In genomic region chr16:56626685-56627084, GRCh38 we compare ENCODE assay signal across 12 cellular contexts. TPM values are rescaled to one million over a fixed set of nuclear protein-coding genes. Genes with fewer than 3 reads are reported as not detected.
DNase-seq lines count a peak whose midpoint lies in the region; ATAC-seq and TF ChIP-seq lines count a peak whose summit lies in the region.
"Had no signal": no experiment of that assay in that cellular context is flagged by ENCODE, and none has a peak within 500 bp of the region (broad histone marks: within the 10 kb centered on the region; RNA-seq: fewer than 3 reads in every experiment).

No MANE protein-coding gene starts in this region.

- CTCF ChIA-PET in SK-N-SH (lab: Yijun Ruan, JAX), result no interaction called here

- H3K27me3 ChIP-seq in SK-N-SH (ENCODE audit: insufficient read depth) (no peaks in the 10 kb centered on the region), body of pancreas (no peaks in the 10 kb centered on the region), kidney epithelial cell (ENCODE audit: control insufficient read depth, insufficient read depth, low read length) (no peaks in the 10 kb centered on the region), stomach (peaks cover 0 to 11% (median 0%) of the 10 kb centered on the region in 3 donors)

- H4K20me1 ChIP-seq in SK-N-SH (ENCODE audit: insufficient read depth), result no peaks in the 10 kb centered on the region

- H3K4me2 ChIP-seq in SK-N-SH, result peak overlapping the region; percentile 78

- ATAC-seq in SK-N-SH treated with all-trans-retinoic acid at 6 μM for 48 hours, result no peak
- ATAC-seq in body of pancreas, result no peak
- ATAC-seq: effector memory CD8-positive, alpha-beta T cell had no signal

- no peak for TF ChIP-seq EP300 in SK-N-SH (IDR thresholded peaks at IDR 0.05; ENCODE audit: borderline replicate concordance in 1 of 2, low read depth in 1 of 2, low read length in 1 of 2)
- TF ChIP-seq EP300 in stomach (IDR thresholded peaks at IDR 0.05), result no peak

- no peak for TF ChIP-seq POLR2A in body of pancreas (IDR thresholded peaks at IDR 0.05)
- TF ChIP-seq POLR2A in stomach (IDR thresholded peaks at IDR 0.05), result no peak

- H3K79me2 ChIP-seq in SK-N-SH (ENCODE audit: insufficient read depth), result peaks cover 13% of the 10 kb centered on the region; the same call in 1 of the 2 replicates

- H3K4me1 ChIP-seq in SK-N-SH (ENCODE audit: control insufficient read depth in 1 of 2, insufficient read depth in 2 of 2, low read depth in 1 of 2, low read length in 1 of 2) (peaks cover 7 to 17% of the 10 kb centered on the region in 2 experiments; a peak in 1 of 4 replicates), body of pancreas (peaks cover 36% of the 10 kb centered on the region), stomach (peaks cover 11 to 27% (median 16%) of the 10 kb centered on the region in 4 donors)

- H3K9me3 ChIP-seq in SK-N-SH (no peaks in the 10 kb centered on the region), body of pancreas (no peaks in the 10 kb centered on the region), stomach (no peaks in the 10 kb centered on the region)

- H3K27ac ChIP-seq in SK-N-SH (ENCODE audit: low read depth in 2 of 2, low read length in 1 of 2) (peak overlapping the region; percentile 53 to 78; a peak in 3 of 4 replicates), body of pancreas (peak overlapping the region; percentile 93 to 98 (median 98)), stomach (peak overlapping the region; percentile 89 to 97 (median 94))

- no peak for TF ChIP-seq RAD21 in SK-N-SH (IDR thresholded peaks at IDR 0.05; ENCODE audit: low read length)

- no peaks in the 10 kb centered on the region for H3K36me3 ChIP-seq in SK-N-SH (replicated peaks in 1 of 2; ENCODE audit: control insufficient read depth in 1 of 2, insufficient read depth in 2 of 2, low read length in 1 of 2)
- H3K36me3 ChIP-seq in body of pancreas (replicated peaks in 1 of 2; ENCODE audit: insufficient read depth in 1 of 2, low read depth in 2 of 2), result no peaks in the 10 kb centered on the region
- H3K36me3 ChIP-seq in kidney epithelial cell (ENCODE audit: control insufficient read depth, insufficient read depth, low read length), result no peaks in the 10 kb centered on the region
- no peaks in the 10 kb centered on the region for H3K36me3 ChIP-seq in stomach

- H3K9me2 ChIP-seq in SK-N-SH, result no peaks in the 10 kb centered on the region

- H3K9ac ChIP-seq in SK-N-SH, result peak overlapping the region; percentile 73; the same call in 1 of the 2 replicates

- DNase-seq in SK-N-SH, result no peak
- DNase-seq in body of pancreas, result peak in 2 of 4 donors; percentile 29 to 54
- no peak for DNase-seq in kidney epithelial cell (ENCODE audit: low read depth)
- no peak for DNase-seq in stomach
- no peak for DNase-seq in stimulated activated CD8-positive, alpha-beta memory T cell treated with anti-CD3 and anti-CD28 coated beads, Interleukin-4, amount 100 ng/mL, for 48 hours
- DNase-seq in NCI-H1694 treated with DMSO at 0.1 percent for 48 hours (lab: John Stamatoyannopoulos, UW), result no peak
- DNase-seq in stimulated activated naive CD4-positive, alpha-beta T cell (lab: John Stamatoyannopoulos, UW), result no peak
- DNase-seq: 8988T; effector memory CD8-positive, alpha-beta T cell; midbrain had no signal

- WGBS in SK-N-SH (ENCODE audit: low lambda C conversion rate), result 70% methylated on average over 7 of the region's 7 CpGs
- WGBS in body of pancreas, 2 donors, result 13 to 19% methylated on average over 6 to 7 of the region's 7 CpGs
- 18 to 60% (median 28%) methylated on average over 4 to 7 of the region's 7 CpGs for WGBS in stomach, 5 donors

- POLR2A ChIA-PET in SK-N-SH (lab: Yijun Ruan, JAX), result no interaction called here

- intact Hi-C loops in body of pancreas (cut with DNase I) (no loop called here), stomach (cut with DNase I; ENCODE audit: low total_unique reads) (no loop called here)

- H3K4me3 ChIP-seq in SK-N-SH (ENCODE audit: low read depth in 2 of 2, low read length in 1 of 2) (peak overlapping the region; percentile 43 to 52; a peak in 3 of 4 replicates), body of pancreas (peak overlapping the region; percentile 29 to 40), kidney epithelial cell (ENCODE audit: low read depth, low read length) (peak overlapping the region; percentile 60), stomach (peak overlapping the region; percentile 56 to 67 (median 60))

- no peak for TF ChIP-seq CTCF in SK-N-SH (IDR thresholded peaks at IDR 0.05)
- no peak for TF ChIP-seq CTCF in body of pancreas (IDR thresholded peaks at IDR 0.05)
- no peak for TF ChIP-seq CTCF in kidney epithelial cell (IDR thresholded peaks at IDR 0.05; ENCODE audit: insufficient read depth, low read length, poor library complexity, severe bottlenecking)
- TF ChIP-seq CTCF in stomach (IDR thresholded peaks at IDR 0.05), result no peak

- H2AFZ ChIP-seq in SK-N-SH (ENCODE audit: low read depth), result peak overlapping the region; percentile 23; the same call in 1 of the 2 replicates

- H3F3A ChIP-seq in SK-N-SH (replicated peaks; ENCODE audit: insufficient read depth), result peaks cover 7% of the 10 kb centered on the region

TF ChIP-seq in SK-N-SH, 30 proteins besides CTCF, POLR2A, EP300 and RAD21 (continues in another document):
- TF ChIP-seq FOXM1 (IDR thresholded peaks at IDR 0.05; ENCODE audit: low read depth) (no peak), CHD2 (IDR thresholded peaks at IDR 0.05; ENCODE audit: low read length, partially characterized antibody) (no peak), ELF1 (IDR thresholded peaks at IDR 0.05) (no peak)
- TF ChIP-seq, protein P1, sequence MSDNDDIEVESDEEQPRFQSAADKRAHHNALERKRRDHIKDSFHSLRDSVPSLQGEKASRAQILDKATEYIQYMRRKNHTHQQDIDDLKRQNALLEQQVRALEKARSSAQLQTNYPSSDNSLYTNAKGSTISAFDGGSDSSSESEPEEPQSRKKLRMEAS (IDR thresholded peaks at IDR 0.05; ENCODE audit: low read depth), result no peak

TF ChIP-seq in SK-N-SH treated with all-trans-retinoic acid at 6 μM for 48 hours, 23 proteins besides CTCF, POLR2A, EP300 and RAD21 (continues in another document):
- TF ChIP-seq ZNF70 (CRISPR knock-in tag; IDR thresholded peaks at IDR 0.05) (no peak), ARNTL (CRISPR knock-in tag; IDR thresholded peaks at IDR 0.05; ENCODE audit: borderline replicate concordance, low read depth) (no peak), SNAI2 (CRISPR knock-in tag; IDR thresholded peaks at IDR 0.05) (no peak), TCF4 (CRISPR knock-in tag; IDR thresholded peaks at IDR 0.05; ENCODE audit: borderline replicate concordance) (no peak)
- TF ChIP-seq, protein P2, sequence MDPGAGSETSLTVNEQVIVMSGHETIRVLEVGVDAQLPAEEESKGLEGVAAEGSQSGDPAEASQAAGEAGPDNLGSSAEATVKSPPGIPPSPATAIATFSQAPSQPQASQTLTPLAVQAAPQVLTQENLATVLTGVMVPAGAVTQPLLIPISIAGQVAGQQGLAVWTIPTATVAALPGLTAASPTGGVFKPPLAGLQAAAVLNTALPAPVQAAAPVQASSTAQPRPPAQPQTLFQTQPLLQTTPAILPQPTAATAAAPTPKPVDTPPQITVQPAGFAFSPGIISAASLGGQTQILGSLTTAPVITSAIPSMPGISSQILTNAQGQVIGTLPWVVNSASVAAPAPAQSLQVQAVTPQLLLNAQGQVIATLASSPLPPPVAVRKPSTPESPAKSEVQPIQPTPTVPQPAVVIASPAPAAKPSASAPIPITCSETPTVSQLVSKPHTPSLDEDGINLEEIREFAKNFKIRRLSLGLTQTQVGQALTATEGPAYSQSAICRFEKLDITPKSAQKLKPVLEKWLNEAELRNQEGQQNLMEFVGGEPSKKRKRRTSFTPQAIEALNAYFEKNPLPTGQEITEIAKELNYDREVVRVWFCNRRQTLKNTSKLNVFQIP (CRISPR knock-in tag; IDR thresholded peaks at IDR 0.05; ENCODE audit: borderline replicate concordance, low read depth), result no peak

RNA-seq across cellular contexts. Expression of gene MT1E, which starts 1.1 kb away (rescaled TPM):
- polyA plus RNA-seq in SK-N-SH (2012; rRNA removed) (106 and 205 TPM in 2 replicates), stomach (1,000 to 10,000 TPM in 2 of 3 donors, 100 to 1,000 TPM in 1; 445 to 1,956 (median 1,098) TPM)
- polyA plus RNA-seq in SK-N-SH (2012; cell fraction: cytosol; rRNA removed), result 94.6 and 121 TPM in 2 replicates
- 52.0 and 151 TPM in 2 replicates for polyA plus RNA-seq in SK-N-SH (2012; cell fraction: nucleus; rRNA removed)
- total RNA-seq in body of pancreas (100 to 1,000 TPM in 1 of 2 donors, 10 to 100 TPM in 1; 99.9 to 679 TPM), kidney epithelial cell (75.8 and 110 TPM in 2 replicates), stomach (100 to 1,000 TPM in 4 of 5 donors, 10 to 100 TPM in 1; 16.1 to 704 (median 292) TPM)

RNA-seq across cellular contexts. Expression of gene MT1M, which starts 5.8 kb away (rescaled TPM):
- polyA plus RNA-seq in SK-N-SH (2012; rRNA removed) (0.45 and 1.3 TPM in 2 replicates), stomach (100 to 1,000 TPM; 135 to 155 (median 138) TPM)
- polyA plus RNA-seq in SK-N-SH (2012; cell fraction: cytosol; rRNA removed), result 0.49 and 0.51 TPM in 2 replicates
- 0.15 TPM in 2 replicates for polyA plus RNA-seq in SK-N-SH (2012; cell fraction: nucleus; rRNA removed)
- total RNA-seq in body of pancreas (100 to 1,000 TPM in 1 of 2 donors, 1 to 10 TPM in 1; 9.6 to 112 TPM), kidney epithelial cell (1.9 and 4.3 TPM in 2 replicates), stomach (10 to 100 TPM in 3 of 5 donors, 1 to 10 TPM in 1, not detected in 1; 5.2 to 57.4 (median 25.3) TPM)
- total RNA-seq: activated CD8-positive, alpha-beta memory T cell treated with anti-CD3 and anti-CD28 coated beads for 36 hours had no signal

RNA-seq across cellular contexts. Expression of gene MT1A, which starts 11.8 kb away (rescaled TPM):
- polyA plus RNA-seq in SK-N-SH (2012; rRNA removed), result 3.5 and 5.4 TPM in 2 replicates
- 1.4 and 3.6 TPM in 2 replicates for polyA plus RNA-seq in SK-N-SH (2012; cell fraction: cytosol; rRNA removed)
- polyA plus RNA-seq in SK-N-SH (2012; cell fraction: nucleus; rRNA removed), result 0.64 and 1.3 TPM in 2 replicates
- total RNA-seq in body of pancreas, result 100 to 1,000 TPM in 1 of 2 donors, not detected in 1; 268 TPM
- total RNA-seq in kidney epithelial cell, result not detected in 2 replicates
- 10 to 100 TPM in 2 of 5 donors, 1 to 10 TPM in 2, not detected in 1; 3.3 to 56.7 (median 25.5) TPM for total RNA-seq in stomach
- polyA plus RNA-seq in stomach, result 100 to 1,000 TPM; 117 to 185 (median 169) TPM

RNA-seq across cellular contexts. Expression of gene MT2A, which starts 18.3 kb away (rescaled TPM):
- polyA plus RNA-seq in SK-N-SH (2012; rRNA removed), result 79.9 and 133 TPM in 2 replicates
- 69.0 and 90.2 TPM in 2 replicates for polyA plus RNA-seq in SK-N-SH (2012; cell fraction: cytosol; rRNA removed)
- polyA plus RNA-seq in SK-N-SH (2012; cell fraction: nucleus; rRNA removed), result 67.8 and 133 TPM in 2 replicates
- total RNA-seq in body of pancreas, result 100 to 1,000 TPM in 1 of 2 donors, 10 to 100 TPM in 1; 20.0 to 211 TPM
- 139 and 338 TPM in 2 replicates for total RNA-seq in kidney epithelial cell
- total RNA-seq in stomach, result 100 to 1,000 TPM in 3 of 5 donors, 10 to 100 TPM in 2; 38.8 to 291 (median 111) TPM
- 1,000 to 10,000 TPM in 2 of 3 donors, 100 to 1,000 TPM in 1; 949 to 1,839 (median 1,778) TPM for polyA plus RNA-seq in stomach

RNA-seq across cellular contexts. Expression of gene MT1B, which starts 25.0 kb away (rescaled TPM):
- polyA plus RNA-seq in SK-N-SH (2012; rRNA removed) (not detected in 2 replicates), stomach (1 to 10 TPM in 1 of 3 donors, not detected in 2; 5.8 TPM)
- polyA plus RNA-seq in SK-N-SH (2012; cell fraction: cytosol; rRNA removed), result not detected in 2 replicates
- polyA plus RNA-seq in SK-N-SH (2012; cell fraction: nucleus; rRNA removed), result not detected in 2 replicates
- total RNA-seq in body of pancreas (not detected), kidney epithelial cell (not detected in 2 replicates), stomach (not detected)
- total RNA-seq: activated CD8-positive, alpha-beta memory T cell treated with anti-CD3 and anti-CD28 coated beads for 36 hours had no signal
